In genomic region chr22:42994276-42994916, GRCh38 we compare ENCODE assay signal across 10 cellular contexts. TPM values are rescaled to one million over a fixed set of nuclear protein-coding genes. Genes with fewer than 3 reads are reported as not detected.
DNase-seq lines count a peak whose midpoint lies in the region; ATAC-seq and TF ChIP-seq lines count a peak whose summit lies in the region.
"Had no signal": no experiment of that assay in that cellular context is flagged by ENCODE, and none has a peak within 500 bp of the region (broad histone marks: within the 10 kb centered on the region; RNA-seq: fewer than 3 reads in every experiment).

No MANE protein-coding gene starts in this region.

- no peak for TF ChIP-seq EP300 in tibial nerve (IDR thresholded peaks at IDR 0.05)

- no peaks in the 10 kb centered on the region for H3K9me3 ChIP-seq in PC-9 (ENCODE audit: insufficient read depth, low read depth)
- peaks cover 0 to 4% of the 10 kb centered on the region in 2 donors for H3K9me3 ChIP-seq in esophagus (ENCODE audit: control insufficient read depth in 2 of 2, insufficient read depth in 1 of 2, low read depth in 1 of 2, low read length in 1 of 2)
- no peaks in the 10 kb centered on the region for H3K9me3 ChIP-seq in muscle layer of colon (ENCODE audit: low read length)
- peaks cover 0 to 8% (median 0%) of the 10 kb centered on the region in 4 donors for H3K9me3 ChIP-seq in tibial nerve

- no peak for DNase-seq in PC-9
- no peak for DNase-seq in tibial nerve (ENCODE audit: low spot score in 2 of 2)
- DNase-seq in stimulated activated CD8-positive, alpha-beta memory T cell treated with anti-CD3 and anti-CD28 coated beads, Interleukin-4, amount 100 ng/mL, for 48 hours: no peak
- no peak for DNase-seq in stimulated activated naive CD4-positive, alpha-beta T cell treated with Interleukin-2 at 50 U/mL for 16 hours (lab: John Stamatoyannopoulos, UW)
- DNase-seq in NCI-H128 (lab: John Stamatoyannopoulos, UW; ENCODE audit: unreplicated experiment): no peak
- DNase-seq: effector memory CD8-positive, alpha-beta T cell; stimulated activated CD4-positive, alpha-beta T cell treated with anti-CD3 and anti-CD28 coated beads, Interleukin-2, amount 100 ng/mL, for 24 hours had no signal

- TF ChIP-seq CTCF in PC-9 (conservative IDR thresholded peaks at IDR 0.05) (no peak), tibial nerve (IDR thresholded peaks at IDR 0.05) (no peak)

- H3K27me3 ChIP-seq in PC-9 (ENCODE audit: insufficient read depth, low read depth): no peaks in the 10 kb centered on the region
- H3K27me3 ChIP-seq in esophagus (ENCODE audit: control insufficient read depth in 1 of 2, insufficient read depth in 2 of 2, low read length in 2 of 2): no peaks in the 10 kb centered on the region
- H3K27me3 ChIP-seq in muscle layer of colon (ENCODE audit: control insufficient read depth in 1 of 2, insufficient read depth in 2 of 2, low read length in 2 of 2): no peaks in the 10 kb centered on the region
- H3K27me3 ChIP-seq in tibial nerve: no peaks in the 10 kb centered on the region

- 64 to 71% methylated on average over 12 of the region's 12 CpGs for WGBS in esophagus, 2 donors
- 87 to 88% methylated on average over 10 to 12 of the region's 12 CpGs for WGBS in tibial nerve, 2 donors

- ATAC-seq in GM18519 (IDR thresholded peaks at IDR 0.05; ENCODE audit: low FRiP score, unreplicated experiment): no peak

- POLR2A ChIA-PET in PC-9 (lab: Charles Lee; ENCODE audit: unreplicated experiment): interaction anchor here (0.6 to 1.0 kb wide), 4 partner anchors 9 to 681 kb away, joined by 3 to 13 read pairs (median 8); partner anchors contain the start of gene PACSIN2

- peak overlapping the region; percentile 98 for H3K27ac ChIP-seq in PC-9
- peak overlapping the region; percentile 94 to 98 for H3K27ac ChIP-seq in esophagus (ENCODE audit: low read depth in 2 of 2, low read length in 1 of 2)
- peak overlapping the region; percentile 99 for H3K27ac ChIP-seq in muscle layer of colon (ENCODE audit: low read depth, low read length)
- H3K27ac ChIP-seq in tibial nerve: peak overlapping the region; percentile 45 to 74 (median 69)

- peak overlapping the region; percentile 21 for H3K9ac ChIP-seq in muscle layer of colon (ENCODE audit: low read length)

- H3F3A ChIP-seq in PC-9 (ENCODE audit: insufficient read depth, low read depth): peaks cover 66% of the 10 kb centered on the region

- H3K9me2 ChIP-seq in PC-9 (ENCODE audit: insufficient read depth): no peaks in the 10 kb centered on the region

- BruUV-seq in PC-9 (replicated peaks; lab: Mats Ljungman, UMichigan): no TSS peak

- H3K4me1 ChIP-seq in PC-9 (replicated peaks; ENCODE audit: insufficient read depth) (peaks cover 88% of the 10 kb centered on the region), esophagus (ENCODE audit: control insufficient read depth in 2 of 2, insufficient read depth in 2 of 2, low read length in 1 of 2) (peaks cover 15 to 25% of the 10 kb centered on the region in 2 donors), muscle layer of colon (ENCODE audit: insufficient read depth, low read length) (peaks cover 66% of the 10 kb centered on the region), tibial nerve (peaks cover 0 to 74% (median 51%) of the 10 kb centered on the region in 4 donors)

- H3K4me2 ChIP-seq in PC-9: peak overlapping the region; percentile 91

- CTCF ChIA-PET in PC-9 (lab: Charles Lee): interaction anchor here (1.1 kb wide), 1 partner anchor 19 kb away, joined by 3 read pairs; no protein-coding TSS in a partner anchor

- H2AFZ ChIP-seq in PC-9: no peak overlapping the region

- H4K20me1 ChIP-seq in PC-9 (ENCODE audit: insufficient read depth): no peaks in the 10 kb centered on the region

- no peaks in the 10 kb centered on the region for H3K36me3 ChIP-seq in PC-9 (ENCODE audit: low read depth)
- no peaks in the 10 kb centered on the region for H3K36me3 ChIP-seq in esophagus (ENCODE audit: control insufficient read depth in 2 of 2, insufficient read depth in 2 of 2, low read length in 1 of 2)
- H3K36me3 ChIP-seq in muscle layer of colon (ENCODE audit: insufficient read depth, low read length): no peaks in the 10 kb centered on the region
- H3K36me3 ChIP-seq in tibial nerve: peaks cover 0 to 4% (median 0%) of the 10 kb centered on the region in 3 donors

- intact Hi-C loops in PC-9 (cut with micrococcal nuclease; ENCODE audit: unreplicated experiment): loop anchor here (2.0 to 10.0 kb wide), 4 partner anchors 20 to 130 kb away; partner anchors contain the start of gene PACSIN2

- no peak for TF ChIP-seq POLR2A in tibial nerve (IDR thresholded peaks at IDR 0.05)

- peak overlapping the region; percentile 47; the same call in 1 of the 2 replicates for H3K4me3 ChIP-seq in PC-9
- peak overlapping the region in 1 of 2 donors; percentile 37 for H3K4me3 ChIP-seq in esophagus (ENCODE audit: low read depth in 1 of 2, low read length in 2 of 2)
- peak overlapping the region; percentile 54 to 63 for H3K4me3 ChIP-seq in muscle layer of colon (ENCODE audit: low read depth in 1 of 2, low read length in 2 of 2)
- peak overlapping the region in 1 of 4 donors; percentile 1 for H3K4me3 ChIP-seq in tibial nerve

- peaks cover 89% of the 10 kb centered on the region for H3K79me2 ChIP-seq in PC-9 (ENCODE audit: low read depth)

RNA-seq across cellular contexts. Expression of gene PACSIN2, which starts 20.6 kb away (rescaled TPM):
- total RNA-seq in PC-9 (2021) (102 and 103 TPM in 2 replicates), tibial nerve (10 to 100 TPM; 45.9 to 78.2 (median 59.0) TPM)
- 10 to 100 TPM; 17.1 to 20.3 TPM for polyA plus RNA-seq in esophagus
